In genomic region chr6:81806793-81807565, GRCh38 we compare ENCODE assay signal across 18 cellular contexts. TPM values are rescaled to one million over a fixed set of nuclear protein-coding genes. Genes with fewer than 3 reads are reported as not detected.
DNase-seq lines count a peak whose midpoint lies in the region; TF ChIP-seq lines count a peak whose summit lies in the region.
"Had no signal": no experiment of that assay in that cellular context is flagged by ENCODE, and none has a peak within 500 bp of the region (broad histone marks: within the 10 kb centered on the region; RNA-seq: fewer than 3 reads in every experiment).

No MANE protein-coding gene starts in this region.

- H3K27me3 Mint-ChIP-seq in endothelial cell (ENCODE audit: unreplicated experiment), result no peaks in the 10 kb centered on the region

- no peak overlapping the region for H3K27ac Mint-ChIP-seq in endothelial cell (ENCODE audit: unreplicated experiment)
- H3K27ac Mint-ChIP-seq: effector memory CD8-positive, alpha-beta T cell; HFFc6; mesothelial cell of epicardium had no signal

- H3K36me3 Mint-ChIP-seq in endothelial cell (ENCODE audit: low read depth, unreplicated experiment), result no peaks in the 10 kb centered on the region
- H3K36me3 Mint-ChIP-seq: mesothelial cell of epicardium had no signal

- DNase-seq in DMS53 treated with DMSO at 0.1 percent for 48 hours (lab: John Stamatoyannopoulos, UW; ENCODE audit: unreplicated experiment) (peak; percentile 93), NCI-H146 treated with DMSO at 0.1 percent for 48 hours (lab: John Stamatoyannopoulos, UW; ENCODE audit: unreplicated experiment) (peak; percentile 11), SHP77 (lab: John Stamatoyannopoulos, UW) (peak; percentile 86 to 91), left kidney (ENCODE audit: low read depth, low spot score) (peak; percentile 39), endothelial cell (ENCODE audit: low spot score) (no peak), NCI-H2107 (lab: John Stamatoyannopoulos, UW) (no peak), EL (no peak), iPS-NIHi11 (ENCODE audit: low spot score) (no peak)
- DNase-seq: activated naive CD4-positive, alpha-beta T cell; aorta; COR-L47; effector memory CD8-positive, alpha-beta T cell; HFFc6; hypothalamus; NCI-H1417 treated with DMSO at 0.1 percent for 48 hours; RPMI8226; testis had no signal

- H3K4me1 Mint-ChIP-seq in endothelial cell (ENCODE audit: unreplicated experiment), result peaks cover 23% of the 10 kb centered on the region

- no peak for TF ChIP-seq CTCF in endothelial cell (IDR thresholded peaks at IDR 0.05; ENCODE audit: unreplicated experiment)

- no peak overlapping the region for H3K4me3 Mint-ChIP-seq in endothelial cell (ENCODE audit: unreplicated experiment)
- H3K4me3 Mint-ChIP-seq: effector memory CD8-positive, alpha-beta T cell; HFFc6; mesothelial cell of epicardium had no signal

- no peaks in the 10 kb centered on the region for H3K9me3 Mint-ChIP-seq in endothelial cell (ENCODE audit: unreplicated experiment)
- H3K9me3 Mint-ChIP-seq: effector memory CD8-positive, alpha-beta T cell; HFFc6; mesothelial cell of epicardium had no signal

RNA-seq across cellular contexts. Expression of gene TENT5A, which starts 54.5 kb away (rescaled TPM):
- total RNA-seq in endothelial cell (ENCODE audit: unreplicated experiment), result 2.3 TPM

Comparison
In these comparisons a context has a peak if more than half of its experiments do, and no peak if none do; other contexts are left out.
1. DNase-seq: peak in DMS53 treated with DMSO at 0.1 percent for 48 hours (single experiment), NCI-H146 treated with DMSO at 0.1 percent for 48 hours (single experiment), SHP77 (2 of 2) and left kidney (single experiment); none in endothelial cell (single experiment), NCI-H2107 (single experiment), EL (single experiment) and iPS-NIHi11 (single experiment).